Comparison of ENCODE assay signal across 1 cellular context in the genomic region with DNA sequence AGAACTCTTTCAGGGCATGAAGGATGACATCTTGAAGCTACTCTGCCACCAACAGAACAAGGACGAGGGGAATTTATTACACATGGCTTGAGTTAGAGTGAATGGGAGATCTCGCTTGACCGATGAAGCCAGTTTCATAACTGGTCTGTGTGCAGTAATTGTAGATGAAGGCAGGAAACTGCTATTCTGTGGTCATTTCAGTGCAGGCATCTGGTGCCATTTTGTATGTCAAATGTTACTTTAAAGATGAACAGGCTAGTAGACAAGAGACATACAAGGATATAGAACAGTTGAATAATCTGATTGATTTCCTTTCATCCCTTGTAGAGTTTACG.
TF ChIP-seq lines count a peak whose summit lies in the region.

No MANE protein-coding gene starts in this region.

TF ChIP-seq in GM23338, 12 proteins besides CTCF, POLR2A, EP300 and RAD21:
- TF ChIP-seq CREB1 (CRISPR knock-in tag; IDR thresholded peaks at IDR 0.05; ENCODE audit: low read depth) (no peak), ZNF114 (CRISPR knock-in tag; IDR thresholded peaks at IDR 0.05) (no peak)
